31 cellular contexts compared by ENCODE assay signal in the genomic region with DNA sequence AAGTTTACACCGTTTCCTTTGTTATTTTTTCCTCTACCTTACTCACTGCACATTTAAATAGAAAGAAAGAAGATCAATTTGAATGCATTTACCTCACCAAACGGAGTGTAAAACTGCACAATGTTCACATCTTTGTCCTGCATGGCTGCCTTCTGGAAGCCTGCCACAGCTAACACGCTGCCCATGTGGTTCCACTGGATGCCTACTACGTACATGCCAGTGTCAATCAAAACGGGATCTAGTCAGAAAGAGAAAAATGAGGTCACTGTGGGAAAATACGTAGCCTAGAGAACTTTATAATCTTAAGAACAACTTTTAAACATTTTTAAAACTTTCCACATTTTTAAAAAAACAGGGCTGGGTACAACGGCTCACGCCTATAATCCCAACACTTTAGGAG. TPM values are rescaled to one million over a fixed set of nuclear protein-coding genes. Genes with fewer than 3 reads are reported as not detected.
"Had no signal": no experiment of that assay in that cellular context is flagged by ENCODE, and none has a peak within 500 bp of the region (broad histone marks: within the 10 kb centered on the region; RNA-seq: fewer than 3 reads in every experiment).

No MANE protein-coding gene starts in this region.

- H3K4me1 ChIP-seq: adrenal gland had no signal

- H3K9me3 ChIP-seq: adrenal gland, MG63 had no signal

- ATAC-seq: Panc1, Right ventricle myocardium inferior, T-cell had no signal

- H3K4me3 ChIP-seq: adrenal gland, MG63, SK-N-MC had no signal

- H3K27me3 Mint-ChIP-seq: activated B cell treated with CpG ODN at 0.5 μM for 24 hours; activated CD4-positive, alpha-beta memory T cell treated with anti-CD3 and anti-CD28 coated beads, Interleukin-2, amount 10 ng/mL, durations not matched to agents 7 days and 5 days; activated naive CD8-positive, alpha-beta T cell treated with anti-CD3 and anti-CD28 coated beads, Interleukin-2, amount 10 ng/mL, durations not matched to agents 7 days and 5 days; T-cell had no signal

- H3K27ac Mint-ChIP-seq: activated B cell treated with CpG ODN at 0.5 μM for 24 hours; activated CD4-positive, alpha-beta memory T cell treated with anti-CD3 and anti-CD28 coated beads, Interleukin-2, amount 10 ng/mL, durations not matched to agents 7 days and 5 days; activated naive CD8-positive, alpha-beta T cell treated with anti-CD3 and anti-CD28 coated beads, Interleukin-2, amount 10 ng/mL, durations not matched to agents 7 days and 5 days; activated T-helper 2 cell treated with anti-CD3 and anti-CD28 coated beads, Interferon-gamma antibody, Interleukin-2, Interleukin-4, amounts not matched to agents 10 μg/mL and 5 μg/mL and 100 μg/mL, durations not matched to agents 14 hours and 24 hours and 36 hours; T-cell had no signal

- FAIRE-seq: bronchial epithelial cell had no signal

- H3K27ac ChIP-seq: adrenal gland, SK-N-MC had no signal

- DNase-seq: activated B cell treated with CpG ODN at 0.5 μM for 24 hours; activated CD4-positive, alpha-beta memory T cell treated with anti-CD3 and anti-CD28 coated beads, Interleukin-2, amount 10 ng/mL, durations not matched to agents 7 days and 5 days; activated CD4-positive, alpha-beta T cell treated with anti-CD3 and anti-CD28 coated beads for 1 hour; activated CD4-positive, alpha-beta T cell treated with anti-CD3 and anti-CD28 coated beads, Interleukin-2, amount 50 U/mL, for 1 hour; activated naive CD4-positive, alpha-beta T cell treated with anti-CD3 and anti-CD28 coated beads, Interleukin-2, amount 50 U/mL, for 16 hours; activated naive CD8-positive, alpha-beta T cell treated with anti-CD3 and anti-CD28 coated beads, Interleukin-2, amount 10 ng/mL, durations not matched to agents 7 days and 5 days; activated T-cell treated with anti-CD3 and anti-CD28 coated beads for 4 hours; activated T-cell treated with anti-CD3 and anti-CD28 coated beads, Interleukin-2, amount 50 U/mL, for 48 hours; adrenal gland; anterior cingulate cortex; central memory CD4-positive, alpha-beta T cell; MG63; NCI-H1105 treated with DMSO at 0.1 percent for 48 hours; NCI-H1436 treated with DMSO at 0.1 percent for 48 hours; NCI-H1930; NCI-H2171; NCI-H2227 treated with DMSO at 0.1 percent for 48 hours; NCI-H526; NCI-H774; NK-92 treated with Interleukin-12 subunit alpha and Interleukin-12 subunit beta, amount 100 ng/mL, for 24 hours; OCI-M1; RPMI8226; T-cell; T-helper 2 cell; T1000 had no signal

- H3K4me1 Mint-ChIP-seq: activated B cell treated with CpG ODN at 0.5 μM for 24 hours had no signal

- H3K9me3 Mint-ChIP-seq: activated B cell treated with CpG ODN at 0.5 μM for 24 hours; activated CD4-positive, alpha-beta memory T cell treated with anti-CD3 and anti-CD28 coated beads, Interleukin-2, amount 10 ng/mL, durations not matched to agents 7 days and 5 days; activated naive CD8-positive, alpha-beta T cell treated with anti-CD3 and anti-CD28 coated beads, Interleukin-2, amount 10 ng/mL, durations not matched to agents 7 days and 5 days; activated T-helper 2 cell treated with anti-CD3 and anti-CD28 coated beads, Interferon-gamma antibody, Interleukin-2, Interleukin-4, amounts not matched to agents 10 μg/mL and 5 μg/mL and 100 μg/mL, durations not matched to agents 14 hours and 24 hours and 36 hours; T-cell had no signal

- H3K4me3 Mint-ChIP-seq: activated B cell treated with CpG ODN at 0.5 μM for 24 hours; activated CD4-positive, alpha-beta memory T cell treated with anti-CD3 and anti-CD28 coated beads, Interleukin-2, amount 10 ng/mL, durations not matched to agents 7 days and 5 days; activated naive CD8-positive, alpha-beta T cell treated with anti-CD3 and anti-CD28 coated beads, Interleukin-2, amount 10 ng/mL, durations not matched to agents 7 days and 5 days; T-cell had no signal

- H3K27me3 ChIP-seq: adrenal gland, MG63 had no signal

RNA-seq across cellular contexts. Expression of gene MATN3, which starts 39.0 kb away (rescaled TPM):
- total RNA-seq: activated B cell treated with CpG ODN at 0.5 μM for 24 hours; activated CD4-positive, alpha-beta memory T cell treated with anti-CD3 and anti-CD28 coated beads, Interleukin-2, amount 10 ng/mL, durations not matched to agents 7 days and 5 days; activated CD8-positive, alpha-beta memory T cell treated with anti-CD3 and anti-CD28 coated beads for 36 hours; activated naive CD8-positive, alpha-beta T cell treated with anti-CD3 and anti-CD28 coated beads, Interleukin-2, amount 10 ng/mL, durations not matched to agents 7 days and 5 days; activated T-helper 2 cell treated with anti-CD3 and anti-CD28 coated beads, Interferon-gamma antibody, Interleukin-2, Interleukin-4, amounts not matched to agents 10 μg/mL and 5 μg/mL and 100 μg/mL, durations not matched to agents 14 hours and 24 hours and 36 hours had no signal
